Comparison of ENCODE assay signal across 8 cellular contexts in genomic region chr13:101706651-101707050, GRCh38.
DNase-seq lines count a peak whose midpoint lies in the region; ATAC-seq and TF ChIP-seq lines count a peak whose summit lies in the region.
"Had no signal": no experiment of that assay in that cellular context is flagged by ENCODE, and none has a peak within 500 bp of the region (broad histone marks: within the 10 kb centered on the region; RNA-seq: fewer than 3 reads in every experiment).

No MANE protein-coding gene starts in this region.

- no peaks in the 10 kb centered on the region for H3K9me3 Mint-ChIP-seq in osteocyte (ENCODE audit: unreplicated experiment)

- H3K4me3 Mint-ChIP-seq in osteocyte (ENCODE audit: unreplicated experiment) = no peak overlapping the region
- H3K4me3 Mint-ChIP-seq: activated naive CD8-positive, alpha-beta T cell had no signal

- TF ChIP-seq CTCF in NB4 (IDR thresholded peaks at IDR 0.05; ENCODE audit: low read depth, low read length) (no peak), osteocyte (IDR thresholded peaks at IDR 0.05) (no peak)

- peaks cover 88% of the 10 kb centered on the region for H3K36me3 Mint-ChIP-seq in osteocyte (ENCODE audit: unreplicated experiment)
- H3K36me3 Mint-ChIP-seq: activated naive CD8-positive, alpha-beta T cell had no signal

- peak; percentile 79 for DNase-seq in NB4 (ENCODE audit: low read depth)
- DNase-seq in cerebellar cortex (ENCODE audit: low spot score) = peak; percentile 72
- no peak for DNase-seq in osteocyte (ENCODE audit: extremely low spot score, unreplicated experiment)
- no peak for DNase-seq in NCI-H1436 treated with DMSO at 0.1 percent for 48 hours (lab: John Stamatoyannopoulos, UW)
- no peak for DNase-seq in caudate nucleus (lab: John Stamatoyannopoulos, UW)

- H3K27me3 Mint-ChIP-seq in osteocyte (ENCODE audit: unreplicated experiment) = no peaks in the 10 kb centered on the region

- peak overlapping the region; percentile 64 for H3K27ac Mint-ChIP-seq in osteocyte (ENCODE audit: unreplicated experiment)
- H3K27ac Mint-ChIP-seq: activated naive CD8-positive, alpha-beta T cell had no signal

- no peak overlapping the region for H3K27ac ChIP-seq in caudate nucleus (ENCODE audit: low read depth, low read length)

- peaks cover 45% of the 10 kb centered on the region for H3K4me1 Mint-ChIP-seq in osteocyte (ENCODE audit: unreplicated experiment)

- no peak for TF ChIP-seq POLR2A in NB4 (IDR thresholded peaks at IDR 0.05; ENCODE audit: extremely low read depth, insufficient read length)

- peak; percentile 44 for ATAC-seq in GM21423 (IDR thresholded peaks at IDR 0.05; ENCODE audit: unreplicated experiment)
- no peak for ATAC-seq in GM18870 (IDR thresholded peaks at IDR 0.05; ENCODE audit: unreplicated experiment)

- no peak overlapping the region for H3K4me3 ChIP-seq in NB4 (ENCODE audit: low read depth, low read length)

Comparison
In these comparisons a context has a peak if more than half of its experiments do, and no peak if none do; other contexts are left out.
1. DNase-seq: peak in NB4 (single experiment) and cerebellar cortex (single experiment); none in osteocyte (single experiment), NCI-H1436 treated with DMSO at 0.1 percent for 48 hours (single experiment) and caudate nucleus (0 of 61).